In genomic region chr2:127508025-127508620, GRCh38 we compare ENCODE assay signal across 12 cellular contexts. TPM values are rescaled to one million over a fixed set of nuclear protein-coding genes. Genes with fewer than 3 reads are reported as not detected.
A peak's percentile ranks its signal among the peaks of the same experiment; 100 is the strongest.
DNase-seq lines count a peak whose midpoint lies in the region; ATAC-seq and TF ChIP-seq lines count a peak whose summit lies in the region.
"Had no signal": no experiment of that assay in that cellular context is flagged by ENCODE, and none has a peak within 500 bp of the region (broad histone marks: within the 10 kb centered on the region; RNA-seq: fewer than 3 reads in every experiment).

No MANE protein-coding gene starts in this region.

- peaks cover 75% of the 10 kb centered on the region for H3K4me1 Mint-ChIP-seq in activated naive CD4-positive, alpha-beta T cell treated with anti-CD3 and anti-CD28 coated beads, Interleukin-2, amount 50 U/mL, for 24 hours

- H3K27me3 ChIP-seq in liver (ENCODE audit: control insufficient read depth in 4 of 4, insufficient read depth in 4 of 4, low read length in 3 of 4) (no peaks in the 10 kb centered on the region), upper lobe of right lung (no peaks in the 10 kb centered on the region)

- intact Hi-C loops in upper lobe of right lung (cut with DNase I), result no loop called here

- peaks cover 16% of the 10 kb centered on the region for H3K36me3 Mint-ChIP-seq in activated naive CD4-positive, alpha-beta T cell treated with anti-CD3 and anti-CD28 coated beads, Interleukin-2, amount 50 U/mL, for 24 hours
- peaks cover 12 to 15% of the 10 kb centered on the region in 2 donors for H3K36me3 Mint-ChIP-seq in activated naive CD4-positive, alpha-beta T cell treated with anti-CD3 and anti-CD28 coated beads, Interleukin-2, amount 50 U/mL, for 72 hours

- peaks cover 1 to 14% (median 10%) of the 10 kb centered on the region in 4 donors for H3K4me1 ChIP-seq in liver (ENCODE audit: control insufficient read depth in 4 of 4, insufficient read depth in 4 of 4, low read length in 3 of 4)
- H3K4me1 ChIP-seq in upper lobe of right lung, result peaks cover 36% of the 10 kb centered on the region

- H3K9me3 ChIP-seq in liver (ENCODE audit: control insufficient read depth in 4 of 4, low read length in 3 of 4) (no peaks in the 10 kb centered on the region), upper lobe of right lung (no peaks in the 10 kb centered on the region)

- no peak overlapping the region for H3K4me3 Mint-ChIP-seq in activated naive CD4-positive, alpha-beta T cell treated with anti-CD3 and anti-CD28 coated beads, Interleukin-2, amount 50 U/mL, for 24 hours
- H3K4me3 Mint-ChIP-seq: activated CD4-positive, alpha-beta memory T cell treated with anti-CD3 and anti-CD28 coated beads for 36 hours; naive B cell had no signal

- ATAC-seq in activated naive CD4-positive, alpha-beta T cell treated with anti-CD3 and anti-CD28 coated beads, Interleukin-2, amount 50 U/mL, for 72 hours, result no peak
- peak; percentile 20 for ATAC-seq in upper lobe of right lung
- ATAC-seq in GM21423 (IDR thresholded peaks at IDR 0.05; ENCODE audit: unreplicated experiment), result no peak
- no peak for ATAC-seq in HG03025 (IDR thresholded peaks at IDR 0.05; ENCODE audit: low FRiP score, unreplicated experiment)

- H3K27me3 Mint-ChIP-seq in activated naive CD4-positive, alpha-beta T cell treated with anti-CD3 and anti-CD28 coated beads, Interleukin-2, amount 50 U/mL, for 24 hours, result no peaks in the 10 kb centered on the region
- H3K27me3 Mint-ChIP-seq: activated CD4-positive, alpha-beta memory T cell treated with anti-CD3 and anti-CD28 coated beads for 36 hours; naive B cell had no signal

- H3K27ac ChIP-seq in liver (ENCODE audit: low read depth in 1 of 2, low read length in 2 of 2) (peak overlapping the region; percentile 25 to 31), upper lobe of right lung (peak overlapping the region; percentile 32)

- peak overlapping the region; percentile 10 for H3K27ac Mint-ChIP-seq in activated naive CD4-positive, alpha-beta T cell treated with anti-CD3 and anti-CD28 coated beads, Interleukin-2, amount 50 U/mL, for 24 hours
- peak overlapping the region in 1 of 2 donors; percentile 22 for H3K27ac Mint-ChIP-seq in activated naive CD4-positive, alpha-beta T cell treated with anti-CD3 and anti-CD28 coated beads, Interleukin-2, amount 50 U/mL, for 72 hours
- H3K27ac Mint-ChIP-seq: activated CD4-positive, alpha-beta memory T cell treated with anti-CD3 and anti-CD28 coated beads for 36 hours had no signal

- H3K36me3 ChIP-seq in liver (ENCODE audit: control insufficient read depth in 4 of 4, insufficient read depth in 3 of 4, low read depth in 1 of 4, low read length in 3 of 4), result peaks cover 5 to 23% (median 19%) of the 10 kb centered on the region in 4 donors
- H3K36me3 ChIP-seq in upper lobe of right lung, result peaks cover 23% of the 10 kb centered on the region

- H3K9me3 Mint-ChIP-seq in activated naive CD4-positive, alpha-beta T cell treated with anti-CD3 and anti-CD28 coated beads, Interleukin-2, amount 50 U/mL, for 24 hours, result no peaks in the 10 kb centered on the region
- H3K9me3 Mint-ChIP-seq in activated naive CD4-positive, alpha-beta T cell treated with anti-CD3 and anti-CD28 coated beads, Interleukin-2, amount 50 U/mL, for 72 hours, result no peaks in the 10 kb centered on the region
- H3K9me3 Mint-ChIP-seq: activated CD4-positive, alpha-beta memory T cell treated with anti-CD3 and anti-CD28 coated beads for 36 hours; naive B cell had no signal

- H3K4me3 ChIP-seq in choroid plexus epithelial cell (ENCODE audit: low read depth, low read length) (no peak overlapping the region), liver (ENCODE audit: low read depth in 1 of 3, low read length in 3 of 3) (no peak overlapping the region), upper lobe of right lung (no peak overlapping the region)

- H3K9ac ChIP-seq in liver (ENCODE audit: low read depth in 1 of 2, low read length in 2 of 2), result no peak overlapping the region

- no peak for TF ChIP-seq RAD21 in liver (IDR thresholded peaks at IDR 0.05)

- DNase-seq in activated naive CD4-positive, alpha-beta T cell treated with anti-CD3 and anti-CD28 coated beads, Interleukin-2, amount 50 U/mL, for 72 hours (ENCODE audit: low spot score in 2 of 2), result no peak
- DNase-seq in choroid plexus epithelial cell (ENCODE audit: low read depth) (peak; percentile 43), upper lobe of right lung (no peak), NCI-H1694 (lab: John Stamatoyannopoulos, UW) (no peak)
- DNase-seq: activated CD4-positive, alpha-beta memory T cell treated with anti-CD3 and anti-CD28 coated beads for 36 hours; naive B cell; stimulated activated CD4-positive, alpha-beta T cell treated with anti-CD3 and anti-CD28 coated beads, Interleukin-4, amount 100 ng/mL, for 24 hours had no signal

- 92% methylated on average over 4 of the region's 4 CpGs for WGBS in liver

- TF ChIP-seq CTCF in choroid plexus epithelial cell (conservative IDR thresholded peaks at IDR 0.05; ENCODE audit: low read depth, low read length) (no peak), liver (IDR thresholded peaks at IDR 0.05; ENCODE audit: low read depth, low read length, missing input control) (no peak), upper lobe of right lung (IDR thresholded peaks at IDR 0.05) (no peak)

TF ChIP-seq in liver, 16 proteins besides CTCF, POLR2A, EP300 and RAD21:
- no peak for TF ChIP-seq YY1 (IDR thresholded peaks at IDR 0.05)
- no peak for TF ChIP-seq HNF4G (IDR thresholded peaks at IDR 0.05)
- no peak for TF ChIP-seq HNF4A (conservative IDR thresholded peaks at IDR 0.05)
- no peak for TF ChIP-seq REST (IDR thresholded peaks at IDR 0.05)
- no peak for TF ChIP-seq FOXA1 (IDR thresholded peaks at IDR 0.05)
- no peak for TF ChIP-seq JUND (IDR thresholded peaks at IDR 0.05)
- TF ChIP-seq NR2F2 (IDR thresholded peaks at IDR 0.05), result no peak
- TF ChIP-seq ZBTB33 (IDR thresholded peaks at IDR 0.05), result no peak

RNA-seq across cellular contexts. Expression of gene IWS1, which starts 18.2 kb away (rescaled TPM):
- 10 to 100 TPM; 42.9 to 60.5 TPM for total RNA-seq in activated naive CD4-positive, alpha-beta T cell treated with anti-CD3 and anti-CD28 coated beads, Interleukin-2, amount 50 U/mL, for 72 hours
- total RNA-seq in liver, result 10 to 100 TPM; 20.7 to 28.9 TPM
- polyA plus RNA-seq in liver, result 10 to 100 TPM; 13.0 to 24.9 TPM
- 39.3 TPM for total RNA-seq in upper lobe of right lung

RNA-seq across cellular contexts. Expression of gene MYO7B, which starts 27.4 kb away (rescaled TPM):
- total RNA-seq in activated naive CD4-positive, alpha-beta T cell treated with anti-CD3 and anti-CD28 coated beads, Interleukin-2, amount 50 U/mL, for 72 hours, result 1 to 10 TPM in 1 of 2 donors, under 1 TPM in 1; 0.64 to 1.9 TPM
- total RNA-seq in liver (1 to 10 TPM in 1 of 2 donors, under 1 TPM in 1; 0.17 to 1.1 TPM), upper lobe of right lung (2.2 TPM)
- 1 to 10 TPM in 1 of 2 donors, under 1 TPM in 1; 0.15 to 1.1 TPM for polyA plus RNA-seq in liver
- total RNA-seq: SK-MEL-5 had no signal
